1 cellular context compared by ENCODE assay signal in genomic region chr14:103627073-103628025, GRCh38.
TF ChIP-seq lines count a peak whose summit lies in the region.

No MANE protein-coding gene starts in this region.

TF ChIP-seq in H1, 55 proteins besides CTCF, POLR2A, EP300 and RAD21:
- TF ChIP-seq EZH2 (IDR thresholded peaks at IDR 0.05; ENCODE audit: low read depth, low read length, severe bottlenecking) (no peak), SUZ12 (IDR thresholded peaks at IDR 0.05; ENCODE audit: low read length) (no peak), HDAC2 (IDR thresholded peaks at IDR 0.05; ENCODE audit: borderline replicate concordance in 1 of 2, low read depth in 2 of 2, low read length in 2 of 2) (no peak), JUND (IDR thresholded peaks at IDR 0.05; ENCODE audit: low read length) (no peak), CHD2 (IDR thresholded peaks at IDR 0.05; ENCODE audit: low read length) (no peak), TBP (IDR thresholded peaks at IDR 0.05; ENCODE audit: low read depth, low read length) (no peak), KDM5A (IDR thresholded peaks at IDR 0.05; ENCODE audit: low read length) (no peak), CEBPB (IDR thresholded peaks at IDR 0.05; ENCODE audit: low read depth, low read length) (no peak), JUN (IDR thresholded peaks at IDR 0.05; ENCODE audit: low read depth, low read length) (no peak), YY1 (IDR thresholded peaks at IDR 0.05; ENCODE audit: low read depth, low read length) (no peak), CREB1 (IDR thresholded peaks at IDR 0.05) (no peak), SP4 (IDR thresholded peaks at IDR 0.05; ENCODE audit: low read length) (no peak), FOSL1 (IDR thresholded peaks at IDR 0.05; ENCODE audit: insufficient read depth, low read depth, low read length) (no peak), PHF8 (conservative IDR thresholded peaks at IDR 0.05; ENCODE audit: low read depth, low read length) (no peak), CTBP2 (IDR thresholded peaks at IDR 0.05; ENCODE audit: borderline replicate concordance, insufficient read depth, insufficient read length, low read length) (no peak), RNF2 (IDR thresholded peaks at IDR 0.05; ENCODE audit: borderline replicate concordance, low read depth, low read length, missing control alignments, poor library complexity, severe bottlenecking) (no peak), NRF1 (IDR thresholded peaks at IDR 0.05; ENCODE audit: low read depth, low read length) (no peak), SAP30 (IDR thresholded peaks at IDR 0.05; ENCODE audit: insufficient read depth, insufficient replicate concordance, low read length) (no peak)
